In the genomic region with DNA sequence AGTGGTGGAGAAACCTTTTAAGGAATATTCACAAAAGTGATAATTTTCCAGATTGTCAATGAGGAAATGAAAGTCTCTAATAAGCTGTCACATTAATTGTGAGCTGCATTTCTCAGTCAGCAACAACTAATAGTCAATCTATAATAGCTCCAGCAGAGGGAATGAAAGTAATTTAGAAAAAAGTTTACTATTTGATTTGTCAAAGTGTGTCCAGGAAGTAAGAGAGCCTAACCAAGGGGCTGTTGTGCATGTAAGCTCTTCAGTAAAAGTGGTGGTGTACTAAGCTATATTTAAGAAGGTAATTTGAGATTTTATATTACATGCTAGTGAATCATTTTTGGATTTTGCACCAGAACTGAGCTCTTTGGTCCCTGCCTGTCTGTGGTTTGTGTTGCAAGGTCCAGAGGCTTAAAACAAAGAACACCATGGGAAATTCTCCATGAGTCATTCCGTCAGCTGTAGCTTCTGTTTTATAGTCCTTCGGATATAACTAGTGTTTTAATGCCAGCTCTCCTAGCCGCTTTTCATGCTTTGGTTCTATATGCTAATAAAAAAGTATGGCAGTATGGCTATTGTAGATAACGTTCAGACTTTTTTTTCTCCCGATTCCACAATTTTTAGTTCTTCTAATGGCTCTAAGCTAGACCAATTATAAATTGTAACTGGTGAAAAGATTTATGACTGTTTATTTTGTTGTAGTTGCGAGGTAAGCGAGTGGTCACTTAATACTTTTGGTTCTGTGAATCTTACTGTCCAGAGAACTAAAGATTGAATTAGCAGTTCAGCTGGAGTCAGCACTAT, we compare ENCODE assay signal across 7 cellular contexts.
A peak's percentile ranks its signal among the peaks of the same experiment; 100 is the strongest.
DNase-seq lines count a peak whose midpoint lies in the region; ATAC-seq and TF ChIP-seq lines count a peak whose summit lies in the region.

No MANE protein-coding gene starts in this region.

- no peak overlapping the region for H3K4me3 Mint-ChIP-seq in stimulated activated effector memory CD8-positive, alpha-beta T cell treated with anti-CD3 and anti-CD28 coated beads, Interleukin-12 subunit alpha, Interleukin-12 subunit beta, amount 100 ng/mL, for 72 hours

- peaks cover 7% of the 10 kb centered on the region for H3K4me1 Mint-ChIP-seq in stimulated activated effector memory CD8-positive, alpha-beta T cell treated with anti-CD3 and anti-CD28 coated beads, Interleukin-12 subunit alpha, Interleukin-12 subunit beta, amount 100 ng/mL, for 72 hours

- no peaks in the 10 kb centered on the region for H3K9me3 Mint-ChIP-seq in stimulated activated effector memory CD8-positive, alpha-beta T cell treated with anti-CD3 and anti-CD28 coated beads, Interleukin-12 subunit alpha, Interleukin-12 subunit beta, amount 100 ng/mL, for 72 hours

- H3K27me3 ChIP-seq in right atrium auricular region (no peaks in the 10 kb centered on the region), thoracic aorta (replicated peaks; ENCODE audit: insufficient read depth) (no peaks in the 10 kb centered on the region)

- no peak overlapping the region for H3K27ac Mint-ChIP-seq in stimulated activated effector memory CD8-positive, alpha-beta T cell treated with anti-CD3 and anti-CD28 coated beads, Interleukin-12 subunit alpha, Interleukin-12 subunit beta, amount 100 ng/mL, for 72 hours

- no peaks in the 10 kb centered on the region for H3K9me3 ChIP-seq in right atrium auricular region
- H3K9me3 ChIP-seq in thoracic aorta: no peaks in the 10 kb centered on the region

- H3K27ac ChIP-seq in right atrium auricular region (peak overlapping the region; percentile 28 to 38), thoracic aorta (peak overlapping the region in 1 of 2 donors; percentile 34)

- H3K4me1 ChIP-seq in right atrium auricular region (peaks cover 0 to 61% of the 10 kb centered on the region in 2 donors), thoracic aorta (ENCODE audit: control insufficient read depth in 1 of 2, low read depth in 2 of 2) (peaks cover 26 to 35% of the 10 kb centered on the region in 2 donors)

- no peak overlapping the region for H3K4me3 ChIP-seq in right atrium auricular region
- H3K4me3 ChIP-seq in thoracic aorta: peak overlapping the region; percentile 57

- H3K36me3 ChIP-seq in right atrium auricular region (no peaks in the 10 kb centered on the region), thoracic aorta (no peaks in the 10 kb centered on the region)

- no peaks in the 10 kb centered on the region for H3K36me3 Mint-ChIP-seq in stimulated activated effector memory CD8-positive, alpha-beta T cell treated with anti-CD3 and anti-CD28 coated beads, Interleukin-12 subunit alpha, Interleukin-12 subunit beta, amount 100 ng/mL, for 72 hours

- DNase-seq in HPDE6-E6E7 (ENCODE audit: extremely low spot score) (peak; percentile 66), T1000 (lab: John Stamatoyannopoulos, UW) (peak; percentile 27), right atrium auricular region (ENCODE audit: low spot score) (peak; percentile 59), thoracic aorta (ENCODE audit: low spot score) (no peak)
- DNase-seq in stimulated activated effector memory CD8-positive, alpha-beta T cell treated with anti-CD3 and anti-CD28 coated beads, Interleukin-12 subunit alpha, Interleukin-12 subunit beta, amount 100 ng/mL, for 72 hours (ENCODE audit: low spot score in 2 of 2): no peak

- no peak for TF ChIP-seq CTCF in right atrium auricular region (IDR thresholded peaks at IDR 0.05)
- no peak for TF ChIP-seq CTCF in thoracic aorta (IDR thresholded peaks at IDR 0.05)

- ATAC-seq in thoracic aorta (ENCODE audit: insufficient number of reproducible peaks, low FRiP score, low read depth): peak; percentile 94
- ATAC-seq in GM18519 (IDR thresholded peaks at IDR 0.05; ENCODE audit: low FRiP score, unreplicated experiment): no peak
- ATAC-seq in HG02870 (IDR thresholded peaks at IDR 0.05; ENCODE audit: unreplicated experiment): no peak
- ATAC-seq in stimulated activated effector memory CD8-positive, alpha-beta T cell treated with anti-CD3 and anti-CD28 coated beads, Interleukin-12 subunit alpha, Interleukin-12 subunit beta, amount 100 ng/mL, for 72 hours: no peak

Comparison
In these comparisons a context has a peak if more than half of its experiments do, and no peak if none do; other contexts are left out.
1. DNase-seq: peak in HPDE6-E6E7 (single experiment), T1000 (single experiment) and right atrium auricular region (single experiment); none in thoracic aorta (single experiment) and stimulated activated effector memory CD8-positive, alpha-beta T cell treated with anti-CD3 and anti-CD28 coated beads, Interleukin-12 subunit alpha, Interleukin-12 subunit beta, amount 100 ng/mL, for 72 hours (0 of 2).